Comparison of ENCODE assay signal across 32 cellular contexts in genomic region chr5:1826235-1826980, GRCh38. TPM values are rescaled to one million over a fixed set of nuclear protein-coding genes. Genes with fewer than 3 reads are reported as not detected.
"Had no signal": no experiment of that assay in that cellular context is flagged by ENCODE, and none has a peak within 500 bp of the region (broad histone marks: within the 10 kb centered on the region; RNA-seq: fewer than 3 reads in every experiment).

No MANE protein-coding gene starts in this region.

- H3K4me1 ChIP-seq: colonic mucosa, gastrocnemius medialis, lower lobe of right lung, testis, transverse colon had no signal

- H3K27me3 ChIP-seq: colonic mucosa, dorsolateral prefrontal cortex, gastrocnemius medialis, hepatocyte, testis, transverse colon had no signal

- DNase-seq: activated CD4-positive, alpha-beta memory T cell treated with anti-CD3 and anti-CD28 coated beads for 36 hours; activated CD4-positive, alpha-beta T cell treated with anti-CD3 and anti-CD28 coated beads, Interleukin-2, amount 10 ng/mL, durations not matched to agents 24 days and 14 days; activated CD4-positive, CD25-positive, alpha-beta regulatory T cell treated with anti-CD3 and anti-CD28 coated beads, Interleukin-2, amount 50 U/mL, for 72 hours; activated CD8-positive, alpha-beta memory T cell treated with anti-CD3 and anti-CD28 coated beads, Interleukin-2, amount 50 U/mL, for 4 hours; activated T-cell treated with anti-CD3 and anti-CD28 coated beads, Interleukin-2, amount 50 U/mL, for 1 hour; cerebellar nuclear complex; colonic mucosa; effector memory CD8-positive, alpha-beta T cell; erythroblast; gastrocnemius medialis; islet precursor cell; left colon; lower lobe of right lung; mesendoderm; mucosa of descending colon; small intestine; stimulated activated CD4-positive, alpha-beta T cell treated with anti-CD3 and anti-CD28 coated beads, Interleukin-1b, Interleukin-23, amount 100 ng/mL, for 48 hours; stimulated activated naive B cell treated with anti-CD40 and anti-IgM and Interleukin-4, amounts not matched to agents 10 μg/mL and 1 μg/mL and 100 μg/mL, for 72 hours; T-helper 2 cell; testis; transverse colon had no signal

- H3K27me3 Mint-ChIP-seq: activated CD4-positive, alpha-beta memory T cell treated with anti-CD3 and anti-CD28 coated beads for 36 hours; activated CD4-positive, alpha-beta T cell treated with anti-CD3 and anti-CD28 coated beads, Interleukin-2, amount 10 ng/mL, durations not matched to agents 24 days and 14 days; effector memory CD8-positive, alpha-beta T cell; natural killer cell treated with Interleukin-12 subunit alpha and Interleukin-12 subunit beta and Interleukin-15 and Interleukin-18, amount 100 ng/mL, for 72 hours; stimulated activated naive B cell treated with anti-CD40 and anti-IgM and Interleukin-4, amounts not matched to agents 10 μg/mL and 1 μg/mL and 100 μg/mL, for 72 hours had no signal

- H3K9me3 Mint-ChIP-seq: activated CD4-positive, alpha-beta memory T cell treated with anti-CD3 and anti-CD28 coated beads for 36 hours; activated CD4-positive, alpha-beta T cell treated with anti-CD3 and anti-CD28 coated beads, Interleukin-2, amount 10 ng/mL, durations not matched to agents 24 days and 14 days; activated naive CD4-positive, alpha-beta T cell treated with anti-CD3 and anti-CD28 coated beads, Interleukin-2, amount 50 U/mL, for 72 hours; effector memory CD8-positive, alpha-beta T cell; natural killer cell treated with Interleukin-12 subunit alpha and Interleukin-12 subunit beta and Interleukin-15 and Interleukin-18, amount 100 ng/mL, for 72 hours; stimulated activated naive B cell treated with anti-CD40 and anti-IgM and Interleukin-4, amounts not matched to agents 10 μg/mL and 1 μg/mL and 100 μg/mL, for 72 hours had no signal

- H3K9me3 ChIP-seq: colonic mucosa, gastrocnemius medialis, lower lobe of right lung, mucosa of descending colon, testis, transverse colon had no signal

- ATAC-seq: activated naive CD4-positive, alpha-beta T cell treated with anti-CD3 and anti-CD28 coated beads, Interleukin-2, amount 50 U/mL, for 72 hours; effector memory CD8-positive, alpha-beta T cell; gastrocnemius medialis; lower lobe of right lung; mucosa of descending colon; sciatic nerve; stimulated activated naive B cell treated with anti-CD40 and anti-IgM and Interleukin-4, amounts not matched to agents 10 μg/mL and 1 μg/mL and 100 μg/mL, for 72 hours had no signal

- H3K4me1 Mint-ChIP-seq: activated CD4-positive, alpha-beta T cell treated with anti-CD3 and anti-CD28 coated beads, Interleukin-2, amount 10 ng/mL, durations not matched to agents 24 days and 14 days; stimulated activated naive B cell treated with anti-CD40 and anti-IgM and Interleukin-4, amounts not matched to agents 10 μg/mL and 1 μg/mL and 100 μg/mL, for 72 hours had no signal

- FAIRE-seq: bronchial epithelial cell, small intestine had no signal

- H3K36me3 ChIP-seq: colonic mucosa had no signal

- H3K27ac ChIP-seq: colonic mucosa, dorsolateral prefrontal cortex, gastrocnemius medialis, hepatocyte, lower lobe of right lung, testis, transverse colon had no signal

- H3K4me2 ChIP-seq: hepatocyte had no signal

- H3K79me2 ChIP-seq: hepatocyte had no signal

- H3K4me3 ChIP-seq: colonic mucosa, dorsolateral prefrontal cortex, gastrocnemius medialis, hepatocyte, lower lobe of right lung, mucosa of descending colon, testis, transverse colon had no signal

- H2AFZ ChIP-seq: hepatocyte had no signal

- H3K4me3 Mint-ChIP-seq: activated CD4-positive, alpha-beta memory T cell treated with anti-CD3 and anti-CD28 coated beads for 36 hours; activated CD4-positive, alpha-beta T cell treated with anti-CD3 and anti-CD28 coated beads, Interleukin-2, amount 10 ng/mL, durations not matched to agents 24 days and 14 days; natural killer cell treated with Interleukin-12 subunit alpha and Interleukin-12 subunit beta and Interleukin-15 and Interleukin-18, amount 100 ng/mL, for 72 hours; stimulated activated naive B cell treated with anti-CD40 and anti-IgM and Interleukin-4, amounts not matched to agents 10 μg/mL and 1 μg/mL and 100 μg/mL, for 72 hours had no signal

RNA-seq across cellular contexts. Expression of gene IRX4, which starts 56.3 kb away (rescaled TPM):
- total RNA-seq: activated CD4-positive, alpha-beta memory T cell treated with anti-CD3 and anti-CD28 coated beads for 36 hours; activated CD4-positive, alpha-beta T cell treated with anti-CD3 and anti-CD28 coated beads, Interleukin-2, amount 10 ng/mL, durations not matched to agents 24 days and 14 days; activated CD8-positive, alpha-beta memory T cell treated with anti-CD3 and anti-CD28 coated beads for 36 hours; activated naive CD4-positive, alpha-beta T cell treated with anti-CD3 and anti-CD28 coated beads, Interleukin-2, amount 50 U/mL, for 72 hours; colonic mucosa; dorsolateral prefrontal cortex; hepatocyte; left colon; lower lobe of right lung; mucosa of descending colon; myocyte; natural killer cell treated with Interleukin-12 subunit alpha and Interleukin-12 subunit beta and Interleukin-15 and Interleukin-18, amount 100 ng/mL, for 72 hours; osteocyte; renal cortical epithelial cell; sciatic nerve; transverse colon; urinary bladder had no signal
- polyA plus RNA-seq: hepatocyte, urinary bladder had no signal
